ENCODE assay signal across 20 cellular contexts in genomic region chr17:42291136-42291535, GRCh38. TPM values are rescaled to one million over a fixed set of nuclear protein-coding genes. Genes with fewer than 3 reads are reported as not detected.
DNase-seq lines count a peak whose midpoint lies in the region; ATAC-seq and TF ChIP-seq lines count a peak whose summit lies in the region.
"Had no signal": no experiment of that assay in that cellular context is flagged by ENCODE, and none has a peak within 500 bp of the region (broad histone marks: within the 10 kb centered on the region; RNA-seq: fewer than 3 reads in every experiment).

No MANE protein-coding gene starts in this region.

- H3K9ac ChIP-seq in adipocyte (ENCODE audit: low read length): peak overlapping the region; percentile 49
- H3K9ac ChIP-seq: BLaER1 had no signal

- H3K4me3 Mint-ChIP-seq in CD4-positive, alpha-beta T cell: no peak overlapping the region
- no peak overlapping the region for H3K4me3 Mint-ChIP-seq in nephron progenitor cell

- peak overlapping the region; percentile 55 for H3K27ac Mint-ChIP-seq in CD4-positive, alpha-beta T cell
- H3K27ac Mint-ChIP-seq in nephron progenitor cell: peak overlapping the region; percentile 22

- no peak overlapping the region for H3K4me3 ChIP-seq in adipocyte (ENCODE audit: low read length)
- H3K4me3 ChIP-seq: BLaER1, heart left ventricle, Peyer's patch, smooth muscle cell had no signal

- peaks cover 58% of the 10 kb centered on the region for H3K4me1 ChIP-seq in adipocyte (ENCODE audit: control insufficient read depth, insufficient read depth, low read length)

- peaks cover 53% of the 10 kb centered on the region for H3K4me1 Mint-ChIP-seq in CD4-positive, alpha-beta T cell (ENCODE audit: low read depth)
- H3K4me1 Mint-ChIP-seq in nephron progenitor cell: peaks cover 17% of the 10 kb centered on the region

- no peaks in the 10 kb centered on the region for H3K27me3 Mint-ChIP-seq in CD4-positive, alpha-beta T cell
- H3K27me3 Mint-ChIP-seq in nephron progenitor cell (ENCODE audit: low read depth, poor library complexity): peaks cover 86% of the 10 kb centered on the region

- CTCF ChIA-PET in CD4-positive, alpha-beta T cell (lab: Charles Lee): interaction anchor here (0.9 to 3.2 kb wide), 3 partner anchors 17 to 69 kb away, joined by 3 to 20 read pairs (median 4); no protein-coding TSS in a partner anchor

- peaks cover 28% of the 10 kb centered on the region for H3K36me3 ChIP-seq in adipocyte (ENCODE audit: control insufficient read depth, insufficient read depth, low read length, severe bottlenecking)

- intact Hi-C loops in CD4-positive, alpha-beta T cell (cut with DNase I, micrococcal nuclease): no loop called here

- ATAC-seq in CD4-positive, alpha-beta T cell (ENCODE audit: poor library complexity): no peak
- ATAC-seq in HG02973 (IDR thresholded peaks at IDR 0.05; ENCODE audit: unreplicated experiment) (no peak), GM21360 (IDR thresholded peaks at IDR 0.05; ENCODE audit: unreplicated experiment) (no peak)
- ATAC-seq: heart left ventricle had no signal

- peaks cover 70% of the 10 kb centered on the region for H3K36me3 Mint-ChIP-seq in CD4-positive, alpha-beta T cell (ENCODE audit: low read depth)
- H3K36me3 Mint-ChIP-seq in nephron progenitor cell (ENCODE audit: low read depth): no peaks in the 10 kb centered on the region

- POLR2A ChIA-PET in CD4-positive, alpha-beta T cell (lab: Charles Lee): interaction anchor here (6.6 kb wide), 1 partner anchor 15 kb away, joined by 136 read pairs; the partner anchor contains the start of gene STAT5B

- DNase-seq in NCI-H2171 treated with DMSO at 0.1 percent for 48 hours (lab: John Stamatoyannopoulos, UW) (peak; percentile 36), NCI-H2171 (lab: John Stamatoyannopoulos, UW) (no peak), adipocyte (ENCODE audit: low read depth) (no peak), nephron progenitor cell (no peak), NCI-H1105 (lab: John Stamatoyannopoulos, UW) (no peak)
- DNase-seq in CD4-positive, alpha-beta T cell: no peak
- DNase-seq: activated CD8-positive, alpha-beta memory T cell treated with anti-CD3 and anti-CD28 coated beads for 24 hours; activated naive CD4-positive, alpha-beta T cell treated with anti-CD3 and anti-CD28 coated beads, Interleukin-2, amount 50 U/mL, for 16 hours; DMS153; effector CD4-positive, alpha-beta T cell; MM.1S; NCI-H2029 treated with DMSO at 0.1 percent for 48 hours; NCI-H748 treated with DMSO at 0.1 percent for 48 hours; stimulated activated naive CD4-positive, alpha-beta T cell treated with Interleukin-2 at 50 U/mL for 16 hours had no signal

- H3K27me3 ChIP-seq in CD4-positive, alpha-beta T cell (ENCODE audit: control insufficient read depth, insufficient read depth, low read length): no peaks in the 10 kb centered on the region
- H3K27me3 ChIP-seq in adipocyte (replicated peaks; ENCODE audit: control insufficient read depth, insufficient read depth, low read length): no peaks in the 10 kb centered on the region
- H3K27me3 ChIP-seq: heart left ventricle, Peyer's patch had no signal

- H3K9me3 ChIP-seq in CD4-positive, alpha-beta T cell (ENCODE audit: control insufficient read depth, low read length): no peaks in the 10 kb centered on the region
- H3K9me3 ChIP-seq in adipocyte (ENCODE audit: control insufficient read depth, low read length): no peaks in the 10 kb centered on the region
- H3K9me3 ChIP-seq: BLaER1, heart left ventricle, Peyer's patch had no signal

- H3K27ac ChIP-seq in CD4-positive, alpha-beta T cell (ENCODE audit: low read depth, low read length): peak overlapping the region; percentile 89
- H3K27ac ChIP-seq: BLaER1, heart left ventricle, Peyer's patch had no signal

- no peak for TF ChIP-seq CTCF in CD4-positive, alpha-beta T cell (IDR thresholded peaks at IDR 0.05)
- no peak for TF ChIP-seq CTCF in nephron progenitor cell (IDR thresholded peaks at IDR 0.05)

- no peaks in the 10 kb centered on the region for H3K9me3 Mint-ChIP-seq in CD4-positive, alpha-beta T cell
- H3K9me3 Mint-ChIP-seq in nephron progenitor cell: no peaks in the 10 kb centered on the region

RNA-seq across cellular contexts. Expression of gene STAT5A, which starts 2.8 kb away (rescaled TPM):
- 100 to 1,000 TPM; 141 to 150 TPM for total RNA-seq in CD4-positive, alpha-beta T cell

RNA-seq across cellular contexts. Expression of gene STAT5B, which starts 14.9 kb away (rescaled TPM):
- total RNA-seq in CD4-positive, alpha-beta T cell: 100 to 1,000 TPM in 1 of 2 experiments, 10 to 100 TPM in 1; 99.4 to 104 TPM
